ENCODE assay signal across 23 cellular contexts in the genomic region with DNA sequence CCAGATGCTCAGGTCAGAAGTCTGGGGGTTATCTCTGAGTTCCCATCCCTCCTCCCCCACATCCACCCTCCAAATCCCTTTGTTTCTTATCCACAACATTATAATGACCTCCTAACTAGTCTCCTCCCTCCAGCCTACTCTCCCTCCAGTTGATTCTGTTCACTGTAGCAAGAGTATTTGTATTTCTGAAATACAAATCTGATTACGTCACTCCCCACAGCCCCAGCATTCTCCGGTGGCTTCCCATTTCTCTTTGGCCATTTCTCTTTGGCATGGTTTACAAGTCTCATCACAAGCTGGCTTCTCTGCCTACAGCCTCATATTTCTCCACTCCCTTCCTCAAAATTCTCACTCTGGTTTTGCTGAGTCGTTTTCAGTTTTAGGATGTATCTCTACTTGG. TPM values are rescaled to one million over a fixed set of nuclear protein-coding genes. Genes with fewer than 3 reads are reported as not detected.
DNase-seq lines count a peak whose midpoint lies in the region; ATAC-seq and TF ChIP-seq lines count a peak whose summit lies in the region.
"Had no signal": no experiment of that assay in that cellular context is flagged by ENCODE, and none has a peak within 500 bp of the region (broad histone marks: within the 10 kb centered on the region; RNA-seq: fewer than 3 reads in every experiment).

No MANE protein-coding gene starts in this region.

- H3K4me3 ChIP-seq in GM23248 (no peak overlapping the region), osteoblast (ENCODE audit: insufficient read depth, low read length) (peak overlapping the region; percentile 27)
- no peak overlapping the region for H3K4me3 ChIP-seq in CD4-positive, alpha-beta memory T cell (ENCODE audit: low read length in 2 of 2)
- H3K4me3 ChIP-seq: BLaER1, coronary artery, heart right ventricle, upper lobe of left lung had no signal

- in situ Hi-C loops in GM23248 (cut with MboI): no loop called here

- peak overlapping the region in 1 of 8 donors; percentile 31 for H3K4me3 Mint-ChIP-seq in CD4-positive, alpha-beta memory T cell
- H3K4me3 Mint-ChIP-seq: activated naive CD8-positive, alpha-beta T cell treated with anti-CD3 and anti-CD28 coated beads, Interleukin-2, amount 50 U/mL, for 24 hours; immature natural killer cell had no signal

- H2AFZ ChIP-seq in GM23248: no peak overlapping the region; the same call in 1 of the 2 replicates
- peak overlapping the region; percentile 54 for H2AFZ ChIP-seq in osteoblast (ENCODE audit: low read length)

- H3K9me3 ChIP-seq in GM23248 (ENCODE audit: low read depth): no peaks in the 10 kb centered on the region
- H3K9me3 ChIP-seq in osteoblast (ENCODE audit: low read depth, low read length): no peaks in the 10 kb centered on the region
- H3K9me3 ChIP-seq in CD4-positive, alpha-beta memory T cell (ENCODE audit: control insufficient read depth in 1 of 2, low read length in 2 of 2): no peaks in the 10 kb centered on the region
- H3K9me3 ChIP-seq: BLaER1, neutrophil, upper lobe of left lung had no signal

- no peaks in the 10 kb centered on the region for H3F3A ChIP-seq in GM23248 (ENCODE audit: insufficient read depth)

- DNase-seq in GM23248: peak; percentile 24
- DNase-seq in LHCN-M2 (ENCODE audit: low read depth): peak; percentile 47
- peak; percentile 17 for DNase-seq in dedifferentiated amniotic fluid mesenchymal stem cell (ENCODE audit: extremely low spot score)
- DNase-seq in osteoblast (ENCODE audit: insufficient read length, low spot score, missing footprints): peak; percentile 77
- DNase-seq in CD4-positive, alpha-beta memory T cell: no peak
- no peak for DNase-seq in NCI-H748 (lab: John Stamatoyannopoulos, UW; ENCODE audit: unreplicated experiment)
- DNase-seq: activated CD4-positive, alpha-beta T cell treated with anti-CD3 and anti-CD28 coated beads, Interleukin-2, amount 50 U/mL, for 1 hour; activated CD8-positive, alpha-beta memory T cell treated with anti-CD3 and anti-CD28 coated beads, Interleukin-2, amount 50 U/mL, for 4 hours; activated effector memory CD4-positive, alpha-beta T cell treated with Interleukin-2 at 50 U/mL for 16 hours; activated naive CD8-positive, alpha-beta T cell treated with anti-CD3 and anti-CD28 coated beads, Interleukin-2, amount 50 U/mL, for 24 hours; brain microvascular endothelial cell; Calu3; heart right ventricle; immature natural killer cell; NCI-H1092 treated with DMSO at 0.1 percent for 48 hours; NCI-H2029; retina; stimulated activated CD4-positive, alpha-beta T cell treated with anti-CD3 and anti-CD28 coated beads, Interleukin-12 subunit alpha, Interleukin-12 subunit beta, amount 100 ng/mL, for 4 hours; upper lobe of left lung had no signal

- intact Hi-C loops in CD4-positive, alpha-beta memory T cell (cut with micrococcal nuclease): no loop called here

- H3K36me3 ChIP-seq in GM23248 (ENCODE audit: low read depth) (no peaks in the 10 kb centered on the region), osteoblast (ENCODE audit: insufficient read depth, low read length) (no peaks in the 10 kb centered on the region)
- H3K36me3 ChIP-seq in CD4-positive, alpha-beta memory T cell (ENCODE audit: insufficient read depth, low read length): no peaks in the 10 kb centered on the region
- H3K36me3 ChIP-seq: BLaER1, brain microvascular endothelial cell, heart right ventricle, neutrophil, upper lobe of left lung had no signal

- H3K4me1 Mint-ChIP-seq in CD4-positive, alpha-beta memory T cell: no peaks in the 10 kb centered on the region
- H3K4me1 Mint-ChIP-seq: activated naive CD8-positive, alpha-beta T cell treated with anti-CD3 and anti-CD28 coated beads, Interleukin-2, amount 50 U/mL, for 24 hours; immature natural killer cell had no signal

- WGBS in GM23248 (ENCODE audit: low coverage in 1 of 2, low lambda C conversion rate in 2 of 2, missing lambda C conversion rate in 2 of 2), 2 experiments: 32 to 33% methylated on average over 3 of the region's 3 CpGs

- peaks cover 11 to 17% of the 10 kb centered on the region in 2 donors for H3K27me3 Mint-ChIP-seq in CD4-positive, alpha-beta memory T cell

- H3K9me2 ChIP-seq in GM23248 (ENCODE audit: insufficient read depth): no peaks in the 10 kb centered on the region

- H3K9ac ChIP-seq in GM23248: no peak overlapping the region
- H3K9ac ChIP-seq: BLaER1 had no signal

- peaks cover 0 to 6% (median 3%) of the 10 kb centered on the region in 8 donors for H3K9me3 Mint-ChIP-seq in CD4-positive, alpha-beta memory T cell
- H3K9me3 Mint-ChIP-seq: activated naive CD8-positive, alpha-beta T cell treated with anti-CD3 and anti-CD28 coated beads, Interleukin-2, amount 50 U/mL, for 24 hours had no signal

- H3K4me2 ChIP-seq in GM23248 (ENCODE audit: unreplicated experiment) (no peak overlapping the region), osteoblast (ENCODE audit: insufficient read depth, low read length) (peak overlapping the region; percentile 39)
- H3K4me2 ChIP-seq: BLaER1 had no signal

- POLR2A ChIA-PET in CD4-positive, alpha-beta memory T cell (lab: Charles Lee; ENCODE audit: partially characterized antibody): no interaction called here

- no peak for TF ChIP-seq CTCF in osteoblast (IDR thresholded peaks at IDR 0.05; ENCODE audit: extremely low read depth, low read depth, low read length)

- H3K27ac ChIP-seq in GM23248 (no peak overlapping the region), osteoblast (ENCODE audit: low read depth, low read length) (peak overlapping the region; percentile 23)
- H3K27ac ChIP-seq in CD4-positive, alpha-beta memory T cell (ENCODE audit: low read depth, low read length): no peak overlapping the region
- H3K27ac ChIP-seq: BLaER1, brain microvascular endothelial cell, coronary artery, heart right ventricle, neutrophil, upper lobe of left lung had no signal

- H3K4me1 ChIP-seq in GM23248 (ENCODE audit: insufficient read depth): no peaks in the 10 kb centered on the region
- peaks cover 4% of the 10 kb centered on the region for H3K4me1 ChIP-seq in osteoblast (ENCODE audit: insufficient read depth, low read length)
- no peaks in the 10 kb centered on the region for H3K4me1 ChIP-seq in CD4-positive, alpha-beta memory T cell (ENCODE audit: insufficient read depth, low read length)
- H3K4me1 ChIP-seq: BLaER1, upper lobe of left lung had no signal

- peak overlapping the region in 1 of 7 donors; percentile 8 for H3K27ac Mint-ChIP-seq in CD4-positive, alpha-beta memory T cell
- H3K27ac Mint-ChIP-seq: activated naive CD8-positive, alpha-beta T cell treated with anti-CD3 and anti-CD28 coated beads, Interleukin-2, amount 50 U/mL, for 24 hours; immature natural killer cell had no signal

- no peak for ATAC-seq in HG02973 (IDR thresholded peaks at IDR 0.05; ENCODE audit: unreplicated experiment)
- ATAC-seq: activated naive CD8-positive, alpha-beta T cell treated with anti-CD3 and anti-CD28 coated beads, Interleukin-2, amount 50 U/mL, for 24 hours; heart right ventricle had no signal

- no peaks in the 10 kb centered on the region for H3K27me3 ChIP-seq in GM23248 (replicated peaks; ENCODE audit: insufficient read depth)
- H3K27me3 ChIP-seq in osteoblast (ENCODE audit: insufficient read depth, low read length): no peaks in the 10 kb centered on the region
- no peaks in the 10 kb centered on the region for H3K27me3 ChIP-seq in CD4-positive, alpha-beta memory T cell (ENCODE audit: insufficient read depth, low read length)
- H3K27me3 ChIP-seq: BLaER1, brain microvascular endothelial cell, upper lobe of left lung had no signal

- H4K20me1 ChIP-seq in GM23248 (ENCODE audit: insufficient read depth) (no peaks in the 10 kb centered on the region), osteoblast (ENCODE audit: insufficient read depth, low read length) (no peaks in the 10 kb centered on the region)
- H4K20me1 ChIP-seq: BLaER1 had no signal

- peaks cover 0 to 1% of the 10 kb centered on the region in 2 donors for H3K36me3 Mint-ChIP-seq in CD4-positive, alpha-beta memory T cell

- CTCF ChIA-PET in CD4-positive, alpha-beta memory T cell (lab: Charles Lee; ENCODE audit: partially characterized antibody): no interaction called here

- H3K79me2 ChIP-seq in GM23248 (ENCODE audit: insufficient read depth) (no peaks in the 10 kb centered on the region), osteoblast (ENCODE audit: insufficient read depth, low read length) (no peaks in the 10 kb centered on the region)

RNA-seq across cellular contexts. Expression of gene MRPS33, which starts 24.6 kb away (rescaled TPM):
- 12.0 and 24.0 TPM in 2 replicates for total RNA-seq in GM23248 (2014; rRNA removed; shearing (Covaris generic))
- polyA plus RNA-seq in GM23248 (2016; fragmentation: Nextera tagmentation; extraction: Ambion mirVana): 70.7 and 70.8 TPM in 2 replicates
- total RNA-seq in LHCN-M2 (2014; rRNA removed) (36.1 and 42.9 TPM in 2 replicates), osteoblast (23.2 and 29.5 TPM in 2 replicates)
- polyA plus RNA-seq in LHCN-M2 (2012): 181 TPM
- total RNA-seq in CD4-positive, alpha-beta memory T cell: 10 to 100 TPM; 46.7 to 48.0 TPM
- 10 to 100 TPM; 80.0 to 88.0 TPM for polyA plus RNA-seq in CD4-positive, alpha-beta memory T cell

RNA-seq across cellular contexts. Expression of gene TMEM178B, which starts 34.5 kb away (rescaled TPM):
- total RNA-seq in GM23248 (2014; rRNA removed; shearing (Covaris generic)): 0.22 and 0.25 TPM in 2 replicates
- polyA plus RNA-seq in GM23248 (2016; fragmentation: Nextera tagmentation; extraction: Ambion mirVana): 0.04 and 0.05 TPM in 2 replicates
- 0.34 and 0.45 TPM in 2 replicates for total RNA-seq in LHCN-M2 (2014; rRNA removed)
- 4.7 TPM for polyA plus RNA-seq in LHCN-M2 (2012)
- 1.1 and 2.1 TPM in 2 replicates for total RNA-seq in osteoblast
- under 1 TPM; 0.76 to 0.89 TPM for total RNA-seq in CD4-positive, alpha-beta memory T cell
- polyA plus RNA-seq in CD4-positive, alpha-beta memory T cell: under 1 TPM; 0.20 to 0.23 TPM
- polyA plus RNA-seq: immature natural killer cell had no signal

Comparison
In these comparisons a context has a peak if more than half of its experiments do, and no peak if none do; other contexts are left out.
1. DNase-seq: peak in GM23248 (single experiment), LHCN-M2 (single experiment), dedifferentiated amniotic fluid mesenchymal stem cell (single experiment) and osteoblast (single experiment); none in CD4-positive, alpha-beta memory T cell (0 of 5) and NCI-H748 (single experiment).